In the genomic region with DNA sequence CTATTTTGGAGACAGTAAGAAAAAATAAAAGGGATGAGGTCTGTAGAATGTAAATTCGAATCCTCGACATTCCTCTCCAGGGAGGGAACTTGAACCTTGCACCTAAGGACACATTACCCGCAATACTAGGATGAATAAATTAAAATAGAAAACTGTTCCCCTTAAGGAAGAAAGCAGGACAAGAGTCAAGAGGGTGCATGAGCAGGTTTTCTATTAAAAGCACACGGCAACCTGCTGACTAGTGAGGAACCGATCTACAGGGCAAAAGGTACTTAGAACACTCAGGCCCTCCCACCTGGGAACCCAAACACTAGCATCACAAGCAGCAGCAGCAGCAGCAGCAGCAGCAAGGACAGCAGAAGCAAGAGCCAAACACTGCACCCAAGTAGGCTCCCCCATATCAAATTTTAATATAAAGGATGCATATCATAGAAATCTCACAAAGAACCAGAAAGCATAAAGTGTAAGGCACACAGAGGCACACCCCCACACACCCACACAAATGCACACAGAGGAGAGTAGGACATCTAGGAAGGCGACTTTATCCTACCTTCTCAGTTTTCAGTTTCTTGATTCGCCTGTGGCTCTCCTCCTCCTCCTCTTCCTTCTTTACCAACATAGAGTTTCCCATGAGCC, we compare ENCODE assay signal across 8 cellular contexts. TPM values are rescaled to one million over a fixed set of nuclear protein-coding genes. Genes with fewer than 3 reads are reported as not detected.
A peak's percentile ranks its signal among the peaks of the same experiment; 100 is the strongest.
DNase-seq lines count a peak whose midpoint lies in the region; ATAC-seq and TF ChIP-seq lines count a peak whose summit lies in the region.

No MANE protein-coding gene starts in this region.

- H3K4me1 ChIP-seq in ACC112 (ENCODE audit: control insufficient read depth, insufficient read depth, low read length, unreplicated experiment), result peaks cover 36% of the 10 kb centered on the region

- H3K4me3 ChIP-seq in ACC112 (ENCODE audit: low read depth, low read length) (peak overlapping the region; percentile 83), cardiac fibroblast (replicated peaks in 1 of 2; ENCODE audit: low read depth in 2 of 2, low read length in 2 of 2) (peak overlapping the region; percentile 64 to 83)

- BruUV-seq in Calu3 (replicated peaks; lab: Mats Ljungman, UMichigan), result no TSS peak

- peak; percentile 23 for ATAC-seq in HG03280 (IDR thresholded peaks at IDR 0.05; ENCODE audit: unreplicated experiment)

- DNase-seq in cardiac fibroblast (ENCODE audit: low read depth in 2 of 2) (peak; percentile 18 to 23), lung microvascular endothelial cell (ENCODE audit: low read depth in 2 of 2) (peak; percentile 26 to 30), iPS-NIHi7 (ENCODE audit: extremely low spot score) (no peak), activated gamma-delta T cell treated with Interleukin-2 at 50 U/mL for 16 hours (no peak), Calu3 (no peak)
- DNase-seq in activated CD4-positive, alpha-beta T cell treated with anti-CD3 and anti-CD28 coated beads for 4 hours, result no peak

- H3K27me3 ChIP-seq in ACC112 (ENCODE audit: insufficient read depth, low read length), result no peaks in the 10 kb centered on the region

- intact Hi-C loops in Calu3 (cut with micrococcal nuclease; ENCODE audit: unreplicated experiment), result loop anchor here (2.0 to 10.0 kb wide), 12 partner anchors 161 to 1091 kb away; no protein-coding TSS in a partner anchor

- H3K4me1 Mint-ChIP-seq in Calu3 (ENCODE audit: low read depth, unreplicated experiment), result peaks cover 26% of the 10 kb centered on the region

- peak overlapping the region; percentile 48 for H3K27ac ChIP-seq in ACC112 (ENCODE audit: low read depth, low read length)

- H3K36me3 Mint-ChIP-seq in Calu3 (ENCODE audit: insufficient read depth, unreplicated experiment), result peaks cover 27% of the 10 kb centered on the region

- no peaks in the 10 kb centered on the region for H3K36me3 ChIP-seq in ACC112 (ENCODE audit: insufficient read depth, low read length)

- H3K4me3 Mint-ChIP-seq in Calu3 (ENCODE audit: low read depth, unreplicated experiment), result no peak overlapping the region

- CTCF ChIA-PET in Calu3 (lab: Charles Lee), result no interaction called here

- peak overlapping the region; percentile 69 for H2AFZ ChIP-seq in ACC112 (ENCODE audit: low read length, unreplicated experiment)

- no peak for TF ChIP-seq CTCF in cardiac fibroblast (IDR thresholded peaks at IDR 0.05; ENCODE audit: low read depth, low read length)
- TF ChIP-seq CTCF in Calu3 (IDR thresholded peaks at IDR 0.05; ENCODE audit: unreplicated experiment), result no peak

- peaks cover 32% of the 10 kb centered on the region for H3K79me2 ChIP-seq in ACC112 (ENCODE audit: control insufficient read depth, insufficient read depth, low read length, unreplicated experiment)

- no peaks in the 10 kb centered on the region for H3K9me3 Mint-ChIP-seq in Calu3 (ENCODE audit: low read depth, unreplicated experiment)

- no peak overlapping the region for H3K27ac Mint-ChIP-seq in Calu3 (ENCODE audit: unreplicated experiment)

- no peaks in the 10 kb centered on the region for H3K27me3 Mint-ChIP-seq in Calu3 (ENCODE audit: unreplicated experiment)

RNA-seq across cellular contexts. Expression of a gene that starts 2.8 kb away (rescaled TPM):
- 5.8 and 10.2 TPM in 2 replicates for total RNA-seq in lung microvascular endothelial cell
- total RNA-seq in Calu3 (2022), result 7.3 and 8.4 TPM in 2 replicates

Comparison
In these comparisons a context has a peak if more than half of its experiments do, and no peak if none do; other contexts are left out.
1. DNase-seq: peak in cardiac fibroblast (2 of 2) and lung microvascular endothelial cell (2 of 2); none in iPS-NIHi7 (single experiment), activated CD4-positive, alpha-beta T cell treated with anti-CD3 and anti-CD28 coated beads for 4 hours (0 of 2), activated gamma-delta T cell treated with Interleukin-2 at 50 U/mL for 16 hours (single experiment) and Calu3 (single experiment).